8 cellular contexts compared by ENCODE assay signal in the genomic region with DNA sequence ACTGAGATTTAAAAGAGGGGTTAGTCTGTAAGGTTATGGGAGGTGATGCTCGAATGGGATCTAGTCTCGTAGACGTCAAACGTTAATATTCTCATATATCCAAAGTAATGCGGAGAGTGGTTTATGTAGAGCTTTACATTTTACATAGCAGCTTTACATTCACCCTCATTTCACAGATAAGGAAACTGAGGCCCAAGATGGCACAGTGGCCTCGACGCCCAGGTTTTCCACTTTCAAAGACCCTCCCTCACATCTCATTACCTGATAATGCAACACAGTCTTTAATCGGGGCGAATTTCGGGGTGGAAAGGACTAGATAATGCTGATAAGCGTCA. TPM values are rescaled to one million over a fixed set of nuclear protein-coding genes. Genes with fewer than 3 reads are reported as not detected.
DNase-seq lines count a peak whose midpoint lies in the region; ATAC-seq lines count a peak whose summit lies in the region.

No MANE protein-coding gene starts in this region.

- peak overlapping the region; percentile 77 for H3K27ac ChIP-seq in iPS-18a (ENCODE audit: low read length)

- H3K27ac Mint-ChIP-seq in activated T-helper 2 cell treated with anti-CD3 and anti-CD28 coated beads, Interferon-gamma antibody, Interleukin-2, Interleukin-4, amounts not matched to agents 10 μg/mL and 5 μg/mL and 100 μg/mL, durations not matched to agents 14 hours and 24 hours and 36 hours = peak overlapping the region; percentile 99
- H3K27ac Mint-ChIP-seq in stimulated activated naive B cell treated with anti-CD40 and anti-IgM and Interleukin-4, amounts not matched to agents 10 μg/mL and 1 μg/mL and 100 μg/mL, for 72 hours = peak overlapping the region; percentile 99

- H3K27me3 ChIP-seq in iPS-18a (ENCODE audit: control insufficient read depth, insufficient read depth, low read length) = no peaks in the 10 kb centered on the region

- DNase-seq in activated T-helper 2 cell treated with anti-CD3 and anti-CD28 coated beads, Interferon-gamma antibody, Interleukin-2, Interleukin-4, amounts not matched to agents 10 μg/mL and 5 μg/mL and 100 μg/mL, durations not matched to agents 14 hours and 24 hours and 36 hours (ENCODE audit: low spot score) = no peak
- no peak for DNase-seq in stimulated activated naive B cell treated with anti-CD40 and anti-IgM and Interleukin-4, amounts not matched to agents 10 μg/mL and 1 μg/mL and 100 μg/mL, for 72 hours
- DNase-seq in A172 (ENCODE audit: low spot score) (no peak), HUDEP-2 (lab: John Stamatoyannopoulos, UW; ENCODE audit: unreplicated experiment in 76 of 76) (no peak), COLO829 (ENCODE audit: low spot score) (no peak), ureter (ENCODE audit: low spot score) (no peak)

- peaks cover 28% of the 10 kb centered on the region for H3K4me1 Mint-ChIP-seq in activated T-helper 2 cell treated with anti-CD3 and anti-CD28 coated beads, Interferon-gamma antibody, Interleukin-2, Interleukin-4, amounts not matched to agents 10 μg/mL and 5 μg/mL and 100 μg/mL, durations not matched to agents 14 hours and 24 hours and 36 hours (ENCODE audit: low read depth)
- H3K4me1 Mint-ChIP-seq in stimulated activated naive B cell treated with anti-CD40 and anti-IgM and Interleukin-4, amounts not matched to agents 10 μg/mL and 1 μg/mL and 100 μg/mL, for 72 hours = peaks cover 23 to 41% of the 10 kb centered on the region in 2 donors

- H3K4me3 Mint-ChIP-seq in activated T-helper 2 cell treated with anti-CD3 and anti-CD28 coated beads, Interferon-gamma antibody, Interleukin-2, Interleukin-4, amounts not matched to agents 10 μg/mL and 5 μg/mL and 100 μg/mL, durations not matched to agents 14 hours and 24 hours and 36 hours (ENCODE audit: low read depth) = peak overlapping the region; percentile 98
- H3K4me3 Mint-ChIP-seq in stimulated activated naive B cell treated with anti-CD40 and anti-IgM and Interleukin-4, amounts not matched to agents 10 μg/mL and 1 μg/mL and 100 μg/mL, for 72 hours = peak overlapping the region; percentile 93 to 98

- H3K4me1 ChIP-seq in iPS-18a (ENCODE audit: control insufficient read depth, low read depth, low read length) = peaks cover 16% of the 10 kb centered on the region

- no peaks in the 10 kb centered on the region for H3K27me3 Mint-ChIP-seq in activated T-helper 2 cell treated with anti-CD3 and anti-CD28 coated beads, Interferon-gamma antibody, Interleukin-2, Interleukin-4, amounts not matched to agents 10 μg/mL and 5 μg/mL and 100 μg/mL, durations not matched to agents 14 hours and 24 hours and 36 hours (ENCODE audit: low read depth)
- no peaks in the 10 kb centered on the region for H3K27me3 Mint-ChIP-seq in stimulated activated naive B cell treated with anti-CD40 and anti-IgM and Interleukin-4, amounts not matched to agents 10 μg/mL and 1 μg/mL and 100 μg/mL, for 72 hours

- ATAC-seq in HG03097 (IDR thresholded peaks at IDR 0.05; ENCODE audit: low FRiP score, unreplicated experiment) = peak; percentile 1
- ATAC-seq in stimulated activated naive B cell treated with anti-CD40 and anti-IgM and Interleukin-4, amounts not matched to agents 10 μg/mL and 1 μg/mL and 100 μg/mL, for 72 hours (replicated peaks) = no peak

- intact Hi-C loops in activated T-helper 2 cell treated with anti-CD3 and anti-CD28 coated beads, Interferon-gamma antibody, Interleukin-2, Interleukin-4, amounts not matched to agents 10 μg/mL and 5 μg/mL and 100 μg/mL, durations not matched to agents 14 hours and 24 hours and 36 hours (cut with micrococcal nuclease) = loop anchor here (1.0 to 5.0 kb wide), 5 partner anchors 8 to 172 kb away; a partner anchor contains a TSS

- H3K9me3 ChIP-seq in iPS-18a (ENCODE audit: control insufficient read depth, low read depth, low read length) = no peaks in the 10 kb centered on the region

- H3K36me3 Mint-ChIP-seq in activated T-helper 2 cell treated with anti-CD3 and anti-CD28 coated beads, Interferon-gamma antibody, Interleukin-2, Interleukin-4, amounts not matched to agents 10 μg/mL and 5 μg/mL and 100 μg/mL, durations not matched to agents 14 hours and 24 hours and 36 hours (ENCODE audit: low read depth) = peaks cover 42% of the 10 kb centered on the region
- H3K36me3 Mint-ChIP-seq in stimulated activated naive B cell treated with anti-CD40 and anti-IgM and Interleukin-4, amounts not matched to agents 10 μg/mL and 1 μg/mL and 100 μg/mL, for 72 hours = peaks cover 9 to 29% of the 10 kb centered on the region in 2 donors

- peak overlapping the region; percentile 95 for H3K4me3 ChIP-seq in iPS-18a (ENCODE audit: low read length)

- peaks cover 18% of the 10 kb centered on the region for H3K36me3 ChIP-seq in iPS-18a (ENCODE audit: control insufficient read depth, low read depth, low read length)

- no peaks in the 10 kb centered on the region for H3K9me3 Mint-ChIP-seq in activated T-helper 2 cell treated with anti-CD3 and anti-CD28 coated beads, Interferon-gamma antibody, Interleukin-2, Interleukin-4, amounts not matched to agents 10 μg/mL and 5 μg/mL and 100 μg/mL, durations not matched to agents 14 hours and 24 hours and 36 hours
- no peaks in the 10 kb centered on the region for H3K9me3 Mint-ChIP-seq in stimulated activated naive B cell treated with anti-CD40 and anti-IgM and Interleukin-4, amounts not matched to agents 10 μg/mL and 1 μg/mL and 100 μg/mL, for 72 hours

- peak overlapping the region; percentile 98 for H3K9ac ChIP-seq in iPS-18a (ENCODE audit: low read length)

RNA-seq across cellular contexts. Expression of a gene that starts 0.5 kb away (rescaled TPM):
- total RNA-seq in activated T-helper 2 cell treated with anti-CD3 and anti-CD28 coated beads, Interferon-gamma antibody, Interleukin-2, Interleukin-4, amounts not matched to agents 10 μg/mL and 5 μg/mL and 100 μg/mL, durations not matched to agents 14 hours and 24 hours and 36 hours = 76.6 and 77.3 TPM in 2 replicates
- total RNA-seq in A172 (2014; rRNA removed; shearing (Covaris generic)) = 48.7 and 53.8 TPM in 2 replicates
- total RNA-seq in ureter = 24.9 TPM

RNA-seq across cellular contexts. Expression of a gene that starts 35.0 kb away (rescaled TPM):
- 615 and 617 TPM in 2 replicates for total RNA-seq in activated T-helper 2 cell treated with anti-CD3 and anti-CD28 coated beads, Interferon-gamma antibody, Interleukin-2, Interleukin-4, amounts not matched to agents 10 μg/mL and 5 μg/mL and 100 μg/mL, durations not matched to agents 14 hours and 24 hours and 36 hours
- total RNA-seq in A172 (2014; rRNA removed; shearing (Covaris generic)) = 431 and 544 TPM in 2 replicates
- 426 TPM for total RNA-seq in ureter
